In the genomic region with DNA sequence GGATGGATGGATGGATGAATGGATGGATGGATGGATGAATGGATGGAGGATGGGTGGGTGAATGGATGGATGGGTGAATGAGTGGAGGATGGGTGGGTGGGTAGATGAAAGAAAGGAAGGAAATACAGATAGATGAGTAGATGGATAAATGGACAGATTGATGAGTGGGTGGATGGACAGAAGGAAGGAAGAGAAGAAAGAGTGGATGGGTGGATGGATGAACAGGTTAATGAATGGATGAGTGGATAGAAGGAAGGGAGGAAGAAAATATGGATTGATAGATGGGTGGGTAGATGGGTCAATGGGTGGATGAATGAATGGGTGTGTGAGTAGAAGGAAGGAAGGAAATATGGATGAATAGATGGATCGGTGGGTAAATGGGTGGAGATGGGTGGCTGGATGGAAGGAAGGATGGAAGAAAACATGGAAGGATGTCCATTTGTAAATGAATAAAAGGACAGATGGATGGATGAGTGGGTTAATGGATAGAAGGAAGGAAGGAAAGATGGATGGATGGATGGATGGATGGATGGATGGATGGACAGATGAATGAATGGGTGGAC, we compare ENCODE assay signal across 21 cellular contexts.
DNase-seq lines count a peak whose midpoint lies in the region; ATAC-seq lines count a peak whose summit lies in the region.
"Had no signal": no experiment of that assay in that cellular context is flagged by ENCODE, and none has a peak within 500 bp of the region (broad histone marks: within the 10 kb centered on the region; RNA-seq: fewer than 3 reads in every experiment).

No MANE protein-coding gene starts in this region.

- H3K27me3 Mint-ChIP-seq in T-helper 1 cell treated with Interleukin-12 subunit alpha and Interleukin-12 subunit beta and Interleukin-4 antibody, amounts not matched to agents 30 μg/mL and 1 μg/mL, for 36 hours (ENCODE audit: low read depth): peaks cover 24% of the 10 kb centered on the region
- no peaks in the 10 kb centered on the region for H3K27me3 Mint-ChIP-seq in CD4-positive, CD25-positive, alpha-beta regulatory T cell
- H3K27me3 Mint-ChIP-seq in central memory CD8-positive, alpha-beta T cell: no peaks in the 10 kb centered on the region
- peaks cover 0 to 5% (median 0%) of the 10 kb centered on the region in 5 donors for H3K27me3 Mint-ChIP-seq in naive thymus-derived CD8-positive, alpha-beta T cell
- H3K27me3 Mint-ChIP-seq: CD4-positive, alpha-beta T cell had no signal

- H3K27ac ChIP-seq in CD4-positive, CD25-positive, alpha-beta regulatory T cell (ENCODE audit: insufficient read depth, low read length, poor library complexity, severe bottlenecking): no peak overlapping the region
- H3K27ac ChIP-seq: 22Rv1, BLaER1, C4-2B had no signal

- POLR2A ChIA-PET in naive thymus-derived CD8-positive, alpha-beta T cell (lab: Charles Lee): no interaction called here

- H3K36me3 ChIP-seq in CD4-positive, CD25-positive, alpha-beta regulatory T cell (ENCODE audit: control insufficient read depth, insufficient read depth, low read length): no peaks in the 10 kb centered on the region
- H3K36me3 ChIP-seq: BLaER1 had no signal

- peaks cover 7% of the 10 kb centered on the region for H3K4me1 ChIP-seq in CD4-positive, CD25-positive, alpha-beta regulatory T cell (ENCODE audit: control insufficient read depth, insufficient read depth, low read length, poor library complexity, severe bottlenecking)

- H3K36me3 Mint-ChIP-seq in T-helper 1 cell treated with Interleukin-12 subunit alpha and Interleukin-12 subunit beta and Interleukin-4 antibody, amounts not matched to agents 30 μg/mL and 1 μg/mL, for 36 hours (ENCODE audit: low read depth): no peaks in the 10 kb centered on the region
- peaks cover 3% of the 10 kb centered on the region for H3K36me3 Mint-ChIP-seq in CD4-positive, CD25-positive, alpha-beta regulatory T cell
- H3K36me3 Mint-ChIP-seq in central memory CD8-positive, alpha-beta T cell (ENCODE audit: insufficient read depth): peaks cover 7% of the 10 kb centered on the region
- no peaks in the 10 kb centered on the region for H3K36me3 Mint-ChIP-seq in naive thymus-derived CD8-positive, alpha-beta T cell

- no peaks in the 10 kb centered on the region for H3K9me3 Mint-ChIP-seq in T-helper 1 cell treated with Interleukin-12 subunit alpha and Interleukin-12 subunit beta and Interleukin-4 antibody, amounts not matched to agents 30 μg/mL and 1 μg/mL, for 36 hours
- no peaks in the 10 kb centered on the region for H3K9me3 Mint-ChIP-seq in CD4-positive, CD25-positive, alpha-beta regulatory T cell
- no peaks in the 10 kb centered on the region for H3K9me3 Mint-ChIP-seq in central memory CD8-positive, alpha-beta T cell
- H3K9me3 Mint-ChIP-seq in naive thymus-derived CD8-positive, alpha-beta T cell: peaks cover 0 to 10% (median 0%) of the 10 kb centered on the region in 9 donors
- H3K9me3 Mint-ChIP-seq: CD4-positive, alpha-beta T cell; CD8-positive, alpha-beta memory T cell; H9 had no signal

- peaks cover 11% of the 10 kb centered on the region for H3K4me1 Mint-ChIP-seq in T-helper 1 cell treated with Interleukin-12 subunit alpha and Interleukin-12 subunit beta and Interleukin-4 antibody, amounts not matched to agents 30 μg/mL and 1 μg/mL, for 36 hours (ENCODE audit: low read depth)
- H3K4me1 Mint-ChIP-seq in CD4-positive, CD25-positive, alpha-beta regulatory T cell: peaks cover 0 to 31% (median 7%) of the 10 kb centered on the region in 4 donors
- H3K4me1 Mint-ChIP-seq in central memory CD8-positive, alpha-beta T cell: peaks cover 20% of the 10 kb centered on the region
- peaks cover 39 to 59% (median 41%) of the 10 kb centered on the region in 4 donors for H3K4me1 Mint-ChIP-seq in naive thymus-derived CD8-positive, alpha-beta T cell

- no peaks in the 10 kb centered on the region for H3K9me3 ChIP-seq in CD4-positive, CD25-positive, alpha-beta regulatory T cell (ENCODE audit: control insufficient read depth in 2 of 2, low read length in 2 of 2)
- H3K9me3 ChIP-seq: BLaER1 had no signal

- H3K27ac Mint-ChIP-seq in T-helper 1 cell treated with Interleukin-12 subunit alpha and Interleukin-12 subunit beta and Interleukin-4 antibody, amounts not matched to agents 30 μg/mL and 1 μg/mL, for 36 hours: peak overlapping the region; percentile 16
- H3K27ac Mint-ChIP-seq in CD4-positive, CD25-positive, alpha-beta regulatory T cell: peak overlapping the region in 2 of 3 donors; percentile 76 to 91
- peak overlapping the region; percentile 1 for H3K27ac Mint-ChIP-seq in central memory CD8-positive, alpha-beta T cell (ENCODE audit: low read depth)
- peak overlapping the region in 6 of 10 donors; percentile 10 to 66 (median 58) for H3K27ac Mint-ChIP-seq in naive thymus-derived CD8-positive, alpha-beta T cell
- H3K27ac Mint-ChIP-seq: B cell; CD4-positive, alpha-beta T cell; CD8-positive, alpha-beta memory T cell; GM23338; H9 had no signal

- no peak overlapping the region for H3K4me3 ChIP-seq in CD4-positive, CD25-positive, alpha-beta regulatory T cell (ENCODE audit: low read depth, low read length)
- H3K4me3 ChIP-seq: BLaER1, GM23338 had no signal

- ATAC-seq in CD4-positive, CD25-positive, alpha-beta regulatory T cell (ENCODE audit: low read depth in 2 of 2): no peak
- no peak for ATAC-seq in central memory CD8-positive, alpha-beta T cell (replicated peaks; ENCODE audit: extremely low read depth, poor library complexity, severe bottlenecking)
- no peak for ATAC-seq in naive thymus-derived CD8-positive, alpha-beta T cell
- ATAC-seq in HG02623 (IDR thresholded peaks at IDR 0.05; ENCODE audit: unreplicated experiment): no peak
- ATAC-seq: GM23338, HCT116 had no signal

- no peak overlapping the region for H3K4me3 Mint-ChIP-seq in T-helper 1 cell treated with Interleukin-12 subunit alpha and Interleukin-12 subunit beta and Interleukin-4 antibody, amounts not matched to agents 30 μg/mL and 1 μg/mL, for 36 hours
- H3K4me3 Mint-ChIP-seq in CD4-positive, CD25-positive, alpha-beta regulatory T cell: no peak overlapping the region
- H3K4me3 Mint-ChIP-seq in central memory CD8-positive, alpha-beta T cell: no peak overlapping the region
- H3K4me3 Mint-ChIP-seq in naive thymus-derived CD8-positive, alpha-beta T cell: no peak overlapping the region
- H3K4me3 Mint-ChIP-seq: B cell; CD4-positive, alpha-beta T cell; CD8-positive, alpha-beta memory T cell; GM23338; H9 had no signal

- DNase-seq in T-helper 1 cell (no peak), GDM1 (lab: John Stamatoyannopoulos, UW) (no peak)
- DNase-seq in CD4-positive, CD25-positive, alpha-beta regulatory T cell: no peak
- no peak for DNase-seq in central memory CD8-positive, alpha-beta T cell (ENCODE audit: low spot score in 2 of 2)
- no peak for DNase-seq in naive thymus-derived CD8-positive, alpha-beta T cell
- DNase-seq in effector CD4-positive, alpha-beta T cell: no peak
- DNase-seq: CD4-positive, alpha-beta T cell; DMS 273 treated with DMSO at 0.1 percent for 48 hours; DMS79; EL; GF-D8; H9 had no signal

- H3K27me3 ChIP-seq in CD4-positive, CD25-positive, alpha-beta regulatory T cell (ENCODE audit: control insufficient read depth, insufficient read depth, low read length): no peaks in the 10 kb centered on the region
- H3K27me3 ChIP-seq: BLaER1 had no signal

Comparison
In these comparisons a context has a peak if more than half of its experiments do, and no peak if none do; other contexts are left out.
1. H3K27ac Mint-ChIP-seq: peak in every context shown above with its lines; median percentile 84 in CD4-positive, CD25-positive, alpha-beta regulatory T cell; 58 in naive thymus-derived CD8-positive, alpha-beta T cell; 16 in T-helper 1 cell treated with Interleukin-12 subunit alpha and Interleukin-12 subunit beta and Interleukin-4 antibody, amounts not matched to agents 30 μg/mL and 1 μg/mL, for 36 hours; 1 in central memory CD8-positive, alpha-beta T cell.